ENCODE assay signal across 9 cellular contexts in genomic region chr3:163946785-163947184, GRCh38.
"Had no signal": no experiment of that assay in that cellular context is flagged by ENCODE, and none has a peak within 500 bp of the region (broad histone marks: within the 10 kb centered on the region; RNA-seq: fewer than 3 reads in every experiment).

No MANE protein-coding gene starts in this region.

- H3K4me2 ChIP-seq: KMS-11 had no signal

- H3K27me3 Mint-ChIP-seq: IgD-negative memory B cell had no signal

- ATAC-seq: HepG2, K562 had no signal

- DNase-seq: IMR-90, KBM-7, KG1 had no signal

- FAIRE-seq: HepG2, HTR-8/SVneo, K562 had no signal

- H3K27ac Mint-ChIP-seq: IgD-negative memory B cell had no signal

- H3K27ac ChIP-seq: HL-60, KMS-11 had no signal

- H3K4me3 Mint-ChIP-seq: IgD-negative memory B cell had no signal

- H3K36me3 Mint-ChIP-seq: IgD-negative memory B cell had no signal

- H3K4me1 Mint-ChIP-seq: IgD-negative memory B cell had no signal

- H3K4me3 ChIP-seq: K562 had no signal
